1 cellular context compared by ENCODE assay signal in the genomic region with DNA sequence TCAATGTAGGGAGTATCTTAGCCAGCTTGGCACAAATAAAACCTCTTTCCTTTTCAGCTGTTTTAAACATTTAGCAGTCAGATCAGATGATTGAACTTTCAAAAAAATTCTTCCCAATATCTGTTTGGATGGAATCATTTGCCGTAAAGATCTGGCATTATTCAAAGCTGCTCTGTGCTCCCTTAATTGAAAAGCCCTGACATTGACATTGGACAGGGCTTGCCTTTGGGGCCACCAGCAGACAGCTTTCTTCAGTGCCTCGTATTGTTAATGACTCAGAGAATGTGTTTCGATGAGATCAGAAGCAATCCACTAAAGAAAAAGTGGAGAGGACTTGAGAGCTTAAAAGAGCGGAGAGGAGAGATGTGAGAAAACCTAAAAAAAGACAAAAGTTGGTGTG.
TF ChIP-seq lines count a peak whose summit lies in the region.

No MANE protein-coding gene starts in this region.

TF ChIP-seq in GM23338, 12 proteins besides CTCF, POLR2A, EP300 and RAD21:
- TF ChIP-seq JUNB (IDR thresholded peaks at IDR 0.05; ENCODE audit: unreplicated experiment): no peak
TF ChIP-seq in GM23338: peak in this region for 0.
